ENCODE assay signal across 8 cellular contexts in genomic region chr19:3285647-3286176, GRCh38.
DNase-seq lines count a peak whose midpoint lies in the region; ATAC-seq and TF ChIP-seq lines count a peak whose summit lies in the region.

No MANE protein-coding gene starts in this region.

- H4K20me1 ChIP-seq in smooth muscle cell (ENCODE audit: low read depth) = no peaks in the 10 kb centered on the region
- no peaks in the 10 kb centered on the region for H4K20me1 ChIP-seq in MM.1S (ENCODE audit: insufficient read depth, low read length)

- H3K4me3 ChIP-seq in fibroblast of pulmonary artery (replicated peaks; ENCODE audit: low read depth, low read length) = no peak overlapping the region
- H3K4me3 ChIP-seq in smooth muscle cell = peak overlapping the region; percentile 32
- no peak overlapping the region for H3K4me3 ChIP-seq in vagina
- H3K4me3 ChIP-seq in MM.1S (ENCODE audit: low read length) = no peak overlapping the region

- intact Hi-C loops in vagina (cut with DNase I) = no loop called here

- peak overlapping the region; percentile 59 for H3K4me2 ChIP-seq in smooth muscle cell
- no peak overlapping the region for H3K4me2 ChIP-seq in MM.1S (ENCODE audit: low read depth, low read length)

- no peak for ATAC-seq in GM21360 (IDR thresholded peaks at IDR 0.05; ENCODE audit: unreplicated experiment)
- no peak for ATAC-seq in GM18907 (IDR thresholded peaks at IDR 0.05; ENCODE audit: unreplicated experiment)

- TF ChIP-seq POLR2A in vagina (IDR thresholded peaks at IDR 0.05) = no peak

- H3K79me2 ChIP-seq in smooth muscle cell (ENCODE audit: low read depth) (no peaks in the 10 kb centered on the region), MM.1S (ENCODE audit: low read length) (no peaks in the 10 kb centered on the region)

- peak; percentile 88 for DNase-seq in GM10266 (ENCODE audit: extremely low spot score)
- DNase-seq in activated CD4-positive, CD25-positive, alpha-beta regulatory T cell treated with anti-CD3 and anti-CD28 coated beads, Interleukin-2, amount 50 U/mL, for 16 hours (ENCODE audit: low read depth, low spot score) = peak; percentile 22
- peak; percentile 31 for DNase-seq in fibroblast of pulmonary artery (ENCODE audit: low read depth)
- peak; percentile 34 for DNase-seq in smooth muscle cell (lab: John Stamatoyannopoulos, UW; ENCODE audit: unreplicated experiment)
- DNase-seq in vagina (ENCODE audit: extremely low spot score in 2 of 2) = no peak
- DNase-seq in MM.1S = no peak

- H3K4me1 ChIP-seq in smooth muscle cell (ENCODE audit: low read depth) (no peaks in the 10 kb centered on the region), vagina (peaks cover 5% of the 10 kb centered on the region), MM.1S (ENCODE audit: low read length) (no peaks in the 10 kb centered on the region)

- H3F3A ChIP-seq in smooth muscle cell (ENCODE audit: low read depth) = no peaks in the 10 kb centered on the region
- no peaks in the 10 kb centered on the region for H3F3A ChIP-seq in MM.1S (ENCODE audit: insufficient read depth, low read length)

- H3K9ac ChIP-seq in smooth muscle cell (ENCODE audit: low read depth) (no peak overlapping the region), MM.1S (ENCODE audit: low read length) (no peak overlapping the region)

- TF ChIP-seq CTCF in GM10266 (IDR thresholded peaks at IDR 0.05; ENCODE audit: control insufficient read depth, insufficient read depth, low read depth, missing control alignments) (no peak), fibroblast of pulmonary artery (IDR thresholded peaks at IDR 0.05; ENCODE audit: low read length, missing control alignments) (no peak), smooth muscle cell (IDR thresholded peaks at IDR 0.05; ENCODE audit: borderline replicate concordance, insufficient read depth, poor library complexity, severe bottlenecking) (no peak), vagina (IDR thresholded peaks at IDR 0.05) (no peak), MM.1S (IDR thresholded peaks at IDR 0.05; ENCODE audit: low read length) (no peak)

- H3K27ac ChIP-seq in smooth muscle cell (ENCODE audit: low read depth) (no peak overlapping the region), vagina (no peak overlapping the region), MM.1S (ENCODE audit: low read length) (no peak overlapping the region)

- no peaks in the 10 kb centered on the region for H3K9me3 ChIP-seq in smooth muscle cell (replicated peaks; ENCODE audit: low read depth)
- no peaks in the 10 kb centered on the region for H3K9me3 ChIP-seq in vagina
- no peaks in the 10 kb centered on the region for H3K9me3 ChIP-seq in MM.1S (replicated peaks; ENCODE audit: insufficient read depth, low read length)

- 4% methylated on average over 18 of the region's 40 CpGs for WGBS in smooth muscle cell (ENCODE audit: low lambda C conversion rate)

- H3K36me3 ChIP-seq in smooth muscle cell (ENCODE audit: low read depth) (no peaks in the 10 kb centered on the region), vagina (no peaks in the 10 kb centered on the region), MM.1S (replicated peaks; ENCODE audit: insufficient read depth, low read length) (no peaks in the 10 kb centered on the region)

- H2AFZ ChIP-seq in smooth muscle cell (ENCODE audit: low read depth) = no peak overlapping the region
- no peak overlapping the region for H2AFZ ChIP-seq in MM.1S (ENCODE audit: low read length)

- no peaks in the 10 kb centered on the region for H3K9me2 ChIP-seq in MM.1S (replicated peaks; ENCODE audit: insufficient read depth, low read length)

- peaks cover 3% of the 10 kb centered on the region for H3K27me3 ChIP-seq in smooth muscle cell (ENCODE audit: low read depth)
- no peaks in the 10 kb centered on the region for H3K27me3 ChIP-seq in vagina
- peaks cover 85% of the 10 kb centered on the region for H3K27me3 ChIP-seq in MM.1S (replicated peaks; ENCODE audit: insufficient read depth, low read length)

Comparison
In these comparisons a context has a peak if more than half of its experiments do, and no peak if none do; other contexts are left out.
1. DNase-seq: peak in GM10266 (single experiment), activated CD4-positive, CD25-positive, alpha-beta regulatory T cell treated with anti-CD3 and anti-CD28 coated beads, Interleukin-2, amount 50 U/mL, for 16 hours (single experiment), fibroblast of pulmonary artery (single experiment) and smooth muscle cell (single experiment); none in vagina (0 of 2) and MM.1S (single experiment).